In the genomic region with DNA sequence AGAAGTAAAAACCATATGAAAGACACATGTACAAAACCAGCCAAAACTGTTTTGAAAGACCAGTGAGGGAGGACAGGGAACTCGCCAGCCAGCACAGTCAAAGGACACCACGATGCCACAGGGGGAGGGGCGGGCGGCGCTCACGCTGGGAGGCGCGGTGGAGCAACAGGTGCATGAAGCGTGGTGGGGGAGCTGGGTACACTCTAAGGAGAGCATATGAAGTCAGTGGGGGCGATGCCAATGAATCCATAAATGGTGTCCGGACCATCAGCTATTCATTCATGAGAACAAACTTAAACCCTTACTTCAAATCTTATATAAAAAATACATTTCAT, we compare ENCODE assay signal across 19 cellular contexts.
"Had no signal": no experiment of that assay in that cellular context is flagged by ENCODE, and none has a peak within 500 bp of the region (broad histone marks: within the 10 kb centered on the region; RNA-seq: fewer than 3 reads in every experiment).

No MANE protein-coding gene starts in this region.

- ATAC-seq: effector memory CD8-positive, alpha-beta T cell; left colon; lower lobe of right lung had no signal

- H3K9me3 ChIP-seq: breast epithelium, lower lobe of right lung, thoracic aorta had no signal

- H3K4me3 Mint-ChIP-seq: activated CD4-positive, alpha-beta T cell treated with anti-CD3 and anti-CD28 coated beads, Interleukin-2, amount 10 ng/mL, durations not matched to agents 24 days and 14 days; activated T-helper 1 cell treated with anti-CD3 and anti-CD28 coated beads, Interleukin-12 subunit alpha, Interleukin-12 subunit beta, Interleukin-2, Interleukin-4 antibody, amounts not matched to agents 30 ng/mL and 10 ng/mL and 1 ng/mL, durations not matched to agents 14 hours and 24 hours and 36 hours; effector memory CD8-positive, alpha-beta T cell; mesothelial cell of epicardium; nephron; stimulated activated effector memory CD8-positive, alpha-beta T cell treated with anti-CD3 and anti-CD28 coated beads, Interleukin-12 subunit alpha, Interleukin-12 subunit beta, amount 100 ng/mL, for 72 hours had no signal

- H3K4me3 ChIP-seq: breast epithelium, hepatocyte, lower lobe of right lung, thoracic aorta had no signal

- H3K27ac Mint-ChIP-seq: activated CD4-positive, alpha-beta T cell treated with anti-CD3 and anti-CD28 coated beads, Interleukin-2, amount 10 ng/mL, durations not matched to agents 24 days and 14 days; activated T-helper 1 cell treated with anti-CD3 and anti-CD28 coated beads, Interleukin-12 subunit alpha, Interleukin-12 subunit beta, Interleukin-2, Interleukin-4 antibody, amounts not matched to agents 30 ng/mL and 10 ng/mL and 1 ng/mL, durations not matched to agents 14 hours and 24 hours and 36 hours; mesothelial cell of epicardium; nephron had no signal

- H3K4me1 ChIP-seq: breast epithelium, lower lobe of right lung had no signal

- FAIRE-seq: astrocyte, small intestine had no signal

- H3K27ac ChIP-seq: breast epithelium, hepatocyte, thoracic aorta had no signal

- H3K4me2 ChIP-seq: hepatocyte had no signal

- DNase-seq: activated CD4-positive, alpha-beta T cell treated with anti-CD3 and anti-CD28 coated beads, Interleukin-2, amount 10 ng/mL, durations not matched to agents 24 days and 14 days; activated naive CD4-positive, alpha-beta T cell treated with Interleukin-2 at 50 U/mL for 16 hours; cerebellar nuclear complex; dermis blood vessel endothelial cell; effector memory CD8-positive, alpha-beta T cell; islet precursor cell; left colon; lower lobe of right lung; small intestine; stimulated activated CD4-positive, alpha-beta T cell treated with anti-CD3 and anti-CD28 coated beads, Interleukin-4, amount 100 ng/mL, for 24 hours; T-helper 1 cell had no signal

- H3K27me3 Mint-ChIP-seq: activated CD4-positive, alpha-beta T cell treated with anti-CD3 and anti-CD28 coated beads, Interleukin-2, amount 10 ng/mL, durations not matched to agents 24 days and 14 days; effector memory CD8-positive, alpha-beta T cell had no signal

- H3K9me3 Mint-ChIP-seq: activated CD4-positive, alpha-beta T cell treated with anti-CD3 and anti-CD28 coated beads, Interleukin-2, amount 10 ng/mL, durations not matched to agents 24 days and 14 days; activated T-helper 1 cell treated with anti-CD3 and anti-CD28 coated beads, Interleukin-12 subunit alpha, Interleukin-12 subunit beta, Interleukin-2, Interleukin-4 antibody, amounts not matched to agents 30 ng/mL and 10 ng/mL and 1 ng/mL, durations not matched to agents 14 hours and 24 hours and 36 hours; effector memory CD8-positive, alpha-beta T cell; mesothelial cell of epicardium; nephron; stimulated activated effector memory CD8-positive, alpha-beta T cell treated with anti-CD3 and anti-CD28 coated beads, Interleukin-12 subunit alpha, Interleukin-12 subunit beta, amount 100 ng/mL, for 72 hours had no signal
